Comparison of ENCODE assay signal across 15 cellular contexts in the genomic region with DNA sequence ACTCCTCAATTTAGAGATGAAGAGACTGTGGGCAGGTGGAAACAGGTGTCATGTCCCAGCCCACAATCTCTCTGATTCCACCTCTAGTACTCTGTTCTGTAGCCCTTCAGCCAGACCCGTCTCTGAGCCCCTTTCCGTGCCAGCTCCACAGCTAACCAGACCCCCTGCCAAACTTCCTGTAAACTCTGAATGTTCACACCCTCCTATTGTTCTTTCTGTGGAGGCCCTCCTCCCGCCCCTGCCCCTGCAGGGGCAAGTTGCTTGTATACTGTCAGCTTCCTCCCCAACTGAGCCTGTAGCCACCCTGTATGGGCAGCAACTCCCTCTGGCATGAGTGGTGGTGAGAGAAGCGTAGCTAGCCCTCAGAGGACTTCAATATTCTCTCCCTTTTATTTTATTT.
DNase-seq lines count a peak whose midpoint lies in the region; ATAC-seq and TF ChIP-seq lines count a peak whose summit lies in the region.
"Had no signal": no experiment of that assay in that cellular context is flagged by ENCODE, and none has a peak within 500 bp of the region (broad histone marks: within the 10 kb centered on the region; RNA-seq: fewer than 3 reads in every experiment).

No MANE protein-coding gene starts in this region.

- no peaks in the 10 kb centered on the region for H3K27me3 Mint-ChIP-seq in WTC11 (ENCODE audit: low read depth)
- peaks cover 6% of the 10 kb centered on the region for H3K27me3 Mint-ChIP-seq in endodermal cell (ENCODE audit: insufficient read depth)
- H3K27me3 Mint-ChIP-seq in natural killer cell (ENCODE audit: low read depth in 2 of 2) = no peaks in the 10 kb centered on the region
- H3K27me3 Mint-ChIP-seq: CD4-positive, alpha-beta memory T cell had no signal

- H3K4me3 Mint-ChIP-seq in WTC11 (no peak overlapping the region), endodermal cell (no peak overlapping the region), natural killer cell (no peak overlapping the region)
- H3K4me3 Mint-ChIP-seq: CD4-positive, alpha-beta memory T cell; H9 had no signal

- no peaks in the 10 kb centered on the region for H3K36me3 Mint-ChIP-seq in WTC11
- no peaks in the 10 kb centered on the region for H3K36me3 Mint-ChIP-seq in endodermal cell (ENCODE audit: low read depth)
- no peaks in the 10 kb centered on the region for H3K36me3 Mint-ChIP-seq in natural killer cell
- H3K36me3 Mint-ChIP-seq: CD4-positive, alpha-beta memory T cell had no signal

- 63% methylated on average over 3 of the region's 4 CpGs; no CpG with 5 or more reads in 1 of the 2 experiments for WGBS in endodermal cell (ENCODE audit: insufficient coverage in 1 of 2, insufficient read length in 1 of 2), 2 experiments

- POLR2A ChIA-PET in WTC11 (lab: Charles Lee) = no interaction called here

- H3K36me3 ChIP-seq in endodermal cell (ENCODE audit: control insufficient read depth, insufficient read depth, low read length) (no peaks in the 10 kb centered on the region), Peyer's patch (no peaks in the 10 kb centered on the region)

- intact Hi-C loops in natural killer cell (cut with micrococcal nuclease) = no loop called here

- TF ChIP-seq CTCF in WTC11 (IDR thresholded peaks at IDR 0.05) (no peak), endodermal cell (conservative IDR thresholded peaks at IDR 0.05) (no peak), Peyer's patch (IDR thresholded peaks at IDR 0.05) (no peak), natural killer cell (IDR thresholded peaks at IDR 0.05) (no peak)

- no peaks in the 10 kb centered on the region for H3K9me3 Mint-ChIP-seq in WTC11
- H3K9me3 Mint-ChIP-seq in endodermal cell = no peaks in the 10 kb centered on the region
- H3K9me3 Mint-ChIP-seq in natural killer cell = peaks cover 5 to 6% of the 10 kb centered on the region in 2 donors
- H3K9me3 Mint-ChIP-seq: H9 had no signal

- CTCF ChIA-PET in WTC11 (lab: Charles Lee) = no interaction called here

- no peak overlapping the region for H3K27ac Mint-ChIP-seq in WTC11
- no peak overlapping the region for H3K27ac Mint-ChIP-seq in endodermal cell
- no peak overlapping the region for H3K27ac Mint-ChIP-seq in natural killer cell
- H3K27ac Mint-ChIP-seq: CD4-positive, alpha-beta memory T cell; H9 had no signal

- no peak for TF ChIP-seq POLR2A in Peyer's patch (IDR thresholded peaks at IDR 0.05)

- DNase-seq in WTC11 (ENCODE audit: low spot score) (no peak), endodermal cell (peak; percentile 53), iPS-NIHi7 (ENCODE audit: extremely low spot score) (peak; percentile 19), hepatic stellate cell (ENCODE audit: low spot score) (no peak), Peyer's patch (no peak), natural killer cell (no peak)
- DNase-seq: C1 segment of cervical spinal cord; Caco-2; CD4-positive, alpha-beta memory T cell; DMS79; EL; GDM1; H9 had no signal

- H3K4me1 ChIP-seq in endodermal cell (ENCODE audit: control insufficient read depth, insufficient read depth, low read length) = no peaks in the 10 kb centered on the region
- H3K4me1 ChIP-seq in Peyer's patch = peaks cover 0 to under 1% (median 0%) of the 10 kb centered on the region in 4 donors

- no peak overlapping the region for H3K4me3 ChIP-seq in endodermal cell (ENCODE audit: low read length)
- H3K4me3 ChIP-seq in Peyer's patch = no peak overlapping the region

- H3K9me3 ChIP-seq in endodermal cell (ENCODE audit: control insufficient read depth, low read length) (no peaks in the 10 kb centered on the region), Peyer's patch (no peaks in the 10 kb centered on the region)
- H3K9me3 ChIP-seq: Caco-2 had no signal

- H3K27ac ChIP-seq in endodermal cell (ENCODE audit: low read depth, low read length) = no peak overlapping the region
- H3K27ac ChIP-seq in Peyer's patch = no peak overlapping the region

- H3K27me3 ChIP-seq in endodermal cell (ENCODE audit: control insufficient read depth, insufficient read depth, low read length, poor library complexity, severe bottlenecking) (no peaks in the 10 kb centered on the region), Peyer's patch (no peaks in the 10 kb centered on the region)

- ATAC-seq in WTC11 = peak; percentile 60
- ATAC-seq in natural killer cell = no peak
- no peak for ATAC-seq in HG02678 (IDR thresholded peaks at IDR 0.05; ENCODE audit: unreplicated experiment)
- ATAC-seq: HCT116 had no signal

- peaks cover 9% of the 10 kb centered on the region for H3K4me1 Mint-ChIP-seq in WTC11
- peaks cover 9% of the 10 kb centered on the region for H3K4me1 Mint-ChIP-seq in endodermal cell
- no peaks in the 10 kb centered on the region for H3K4me1 Mint-ChIP-seq in natural killer cell
- H3K4me1 Mint-ChIP-seq: CD4-positive, alpha-beta memory T cell had no signal

- no peak overlapping the region for H3K9ac ChIP-seq in endodermal cell (ENCODE audit: extremely low read depth, low read length, poor library complexity, severe bottlenecking)

TF ChIP-seq in WTC11, 78 proteins besides CTCF, POLR2A, EP300 and RAD21 (continues in another document):
- no peak for TF ChIP-seq GTF2I (CRISPR knock-in tag; conservative IDR thresholded peaks at IDR 0.05)
- TF ChIP-seq, protein P1, sequence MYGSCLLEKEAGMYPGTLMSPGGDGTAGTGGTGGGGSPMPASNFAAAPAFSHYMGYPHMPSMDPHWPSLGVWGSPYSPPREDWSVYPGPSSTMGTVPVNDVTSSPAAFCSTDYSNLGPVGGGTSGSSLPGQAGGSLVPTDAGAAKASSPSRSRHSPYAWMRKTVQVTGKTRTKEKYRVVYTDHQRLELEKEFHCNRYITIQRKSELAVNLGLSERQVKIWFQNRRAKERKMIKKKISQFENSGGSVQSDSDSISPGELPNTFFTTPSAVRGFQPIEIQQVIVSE (CRISPR knock-in tag; IDR thresholded peaks at IDR 0.05; ENCODE audit: borderline replicate concordance) = no peak
- TF ChIP-seq, protein P2, sequence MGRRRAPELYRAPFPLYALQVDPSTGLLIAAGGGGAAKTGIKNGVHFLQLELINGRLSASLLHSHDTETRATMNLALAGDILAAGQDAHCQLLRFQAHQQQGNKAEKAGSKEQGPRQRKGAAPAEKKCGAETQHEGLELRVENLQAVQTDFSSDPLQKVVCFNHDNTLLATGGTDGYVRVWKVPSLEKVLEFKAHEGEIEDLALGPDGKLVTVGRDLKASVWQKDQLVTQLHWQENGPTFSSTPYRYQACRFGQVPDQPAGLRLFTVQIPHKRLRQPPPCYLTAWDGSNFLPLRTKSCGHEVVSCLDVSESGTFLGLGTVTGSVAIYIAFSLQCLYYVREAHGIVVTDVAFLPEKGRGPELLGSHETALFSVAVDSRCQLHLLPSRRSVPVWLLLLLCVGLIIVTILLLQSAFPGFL (CRISPR knock-in tag; IDR thresholded peaks at IDR 0.05; ENCODE audit: borderline replicate concordance) = no peak
- TF ChIP-seq MYBL2 (CRISPR knock-in tag; IDR thresholded peaks at IDR 0.05) = no peak
- no peak for TF ChIP-seq RORB (CRISPR knock-in tag; IDR thresholded peaks at IDR 0.05)
- TF ChIP-seq, protein P3, sequence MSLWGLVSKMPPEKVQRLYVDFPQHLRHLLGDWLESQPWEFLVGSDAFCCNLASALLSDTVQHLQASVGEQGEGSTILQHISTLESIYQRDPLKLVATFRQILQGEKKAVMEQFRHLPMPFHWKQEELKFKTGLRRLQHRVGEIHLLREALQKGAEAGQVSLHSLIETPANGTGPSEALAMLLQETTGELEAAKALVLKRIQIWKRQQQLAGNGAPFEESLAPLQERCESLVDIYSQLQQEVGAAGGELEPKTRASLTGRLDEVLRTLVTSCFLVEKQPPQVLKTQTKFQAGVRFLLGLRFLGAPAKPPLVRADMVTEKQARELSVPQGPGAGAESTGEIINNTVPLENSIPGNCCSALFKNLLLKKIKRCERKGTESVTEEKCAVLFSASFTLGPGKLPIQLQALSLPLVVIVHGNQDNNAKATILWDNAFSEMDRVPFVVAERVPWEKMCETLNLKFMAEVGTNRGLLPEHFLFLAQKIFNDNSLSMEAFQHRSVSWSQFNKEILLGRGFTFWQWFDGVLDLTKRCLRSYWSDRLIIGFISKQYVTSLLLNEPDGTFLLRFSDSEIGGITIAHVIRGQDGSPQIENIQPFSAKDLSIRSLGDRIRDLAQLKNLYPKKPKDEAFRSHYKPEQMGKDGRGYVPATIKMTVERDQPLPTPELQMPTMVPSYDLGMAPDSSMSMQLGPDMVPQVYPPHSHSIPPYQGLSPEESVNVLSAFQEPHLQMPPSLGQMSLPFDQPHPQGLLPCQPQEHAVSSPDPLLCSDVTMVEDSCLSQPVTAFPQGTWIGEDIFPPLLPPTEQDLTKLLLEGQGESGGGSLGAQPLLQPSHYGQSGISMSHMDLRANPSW (CRISPR knock-in tag; conservative IDR thresholded peaks at IDR 0.05; ENCODE audit: low read depth) = no peak
- TF ChIP-seq, protein P4, sequence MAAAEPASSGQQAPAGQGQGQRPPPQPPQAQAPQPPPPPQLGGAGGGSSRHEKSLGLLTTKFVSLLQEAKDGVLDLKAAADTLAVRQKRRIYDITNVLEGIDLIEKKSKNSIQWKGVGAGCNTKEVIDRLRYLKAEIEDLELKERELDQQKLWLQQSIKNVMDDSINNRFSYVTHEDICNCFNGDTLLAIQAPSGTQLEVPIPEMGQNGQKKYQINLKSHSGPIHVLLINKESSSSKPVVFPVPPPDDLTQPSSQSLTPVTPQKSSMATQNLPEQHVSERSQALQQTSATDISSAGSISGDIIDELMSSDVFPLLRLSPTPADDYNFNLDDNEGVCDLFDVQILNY (CRISPR knock-in tag; IDR thresholded peaks at IDR 0.05) = no peak
- TF ChIP-seq, protein P5, sequence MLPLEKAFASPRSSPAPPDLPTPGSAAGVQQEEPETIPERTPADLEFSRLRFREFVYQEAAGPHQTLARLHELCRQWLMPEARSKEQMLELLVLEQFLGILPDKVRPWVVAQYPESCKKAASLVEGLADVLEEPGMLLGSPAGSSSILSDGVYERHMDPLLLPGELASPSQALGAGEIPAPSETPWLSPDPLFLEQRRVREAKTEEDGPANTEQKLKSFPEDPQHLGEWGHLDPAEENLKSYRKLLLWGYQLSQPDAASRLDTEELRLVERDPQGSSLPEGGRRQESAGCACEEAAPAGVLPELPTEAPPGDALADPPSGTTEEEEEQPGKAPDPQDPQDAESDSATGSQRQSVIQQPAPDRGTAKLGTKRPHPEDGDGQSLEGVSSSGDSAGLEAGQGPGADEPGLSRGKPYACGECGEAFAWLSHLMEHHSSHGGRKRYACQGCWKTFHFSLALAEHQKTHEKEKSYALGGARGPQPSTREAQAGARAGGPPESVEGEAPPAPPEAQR (CRISPR knock-in tag; IDR thresholded peaks at IDR 0.05) = no peak

Comparison
In these comparisons a context has a peak if more than half of its experiments do, and no peak if none do; other contexts are left out.
1. DNase-seq: peak in endodermal cell (single experiment) and iPS-NIHi7 (single experiment); none in WTC11 (single experiment), hepatic stellate cell (single experiment), Peyer's patch (0 of 3) and natural killer cell (single experiment).